In the genomic region with DNA sequence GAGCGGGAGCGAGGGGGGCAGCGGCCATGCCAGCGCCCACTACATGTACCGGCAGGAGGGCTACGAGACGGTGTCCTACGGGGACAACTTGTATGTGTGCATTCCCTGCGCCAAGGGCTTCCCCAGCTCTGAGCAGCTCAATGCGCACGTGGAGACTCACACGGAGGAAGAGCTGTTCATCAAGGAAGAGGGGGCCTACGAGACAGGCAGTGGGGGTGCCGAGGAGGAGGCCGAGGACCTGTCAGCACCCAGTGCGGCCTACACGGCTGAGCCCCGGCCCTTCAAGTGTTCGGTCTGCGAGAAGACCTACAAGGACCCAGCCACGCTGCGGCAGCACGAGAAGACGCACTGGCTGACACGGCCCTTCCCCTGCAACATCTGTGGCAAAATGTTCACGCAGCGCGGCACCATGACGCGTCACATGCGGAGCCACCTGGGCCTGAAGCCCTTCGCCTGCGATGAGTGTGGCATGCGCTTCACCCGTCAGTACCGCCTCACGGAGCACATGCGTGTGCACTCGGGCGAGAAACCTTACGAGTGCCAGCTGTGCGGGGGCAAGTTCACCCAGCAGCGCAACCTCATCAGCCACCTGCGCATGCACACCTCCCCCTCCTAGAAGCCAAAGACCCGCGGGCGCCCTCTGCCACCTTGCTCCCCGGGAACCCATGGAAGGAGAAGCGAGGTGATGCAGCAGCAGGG, we compare ENCODE assay signal across 16 cellular contexts. TPM values are rescaled to one million over a fixed set of nuclear protein-coding genes. Genes with fewer than 3 reads are reported as not detected.
DNase-seq lines count a peak whose midpoint lies in the region; ATAC-seq and TF ChIP-seq lines count a peak whose summit lies in the region.
"Had no signal": no experiment of that assay in that cellular context is flagged by ENCODE, and none has a peak within 500 bp of the region (broad histone marks: within the 10 kb centered on the region; RNA-seq: fewer than 3 reads in every experiment).

No MANE protein-coding gene starts in this region.

- no peaks in the 10 kb centered on the region for H3K27me3 Mint-ChIP-seq in WTC11 (ENCODE audit: low read depth)
- H3K27me3 Mint-ChIP-seq: activated naive CD8-positive, alpha-beta T cell treated with anti-CD3 and anti-CD28 coated beads, Interleukin-2, amount 50 U/mL, for 24 hours had no signal

- H3K27ac ChIP-seq in BLaER1 treated with 17β-estradiol and CSF1 and Interleukin-3, amounts not matched to agents 10 nM and 100 nM, result peak overlapping the region in 4 of 11 experiments; percentile 8 to 45 (median 41); a peak in 7 of 22 replicates
- no peak overlapping the region for H3K27ac ChIP-seq in prostate gland
- H3K27ac ChIP-seq: C4-2B, left lung, thyroid gland had no signal

- peaks cover 22% of the 10 kb centered on the region for H3K4me1 Mint-ChIP-seq in WTC11
- H3K4me1 Mint-ChIP-seq: activated naive CD8-positive, alpha-beta T cell treated with anti-CD3 and anti-CD28 coated beads, Interleukin-2, amount 50 U/mL, for 24 hours had no signal

- H3K36me3 ChIP-seq in BLaER1 treated with 17β-estradiol and CSF1 and Interleukin-3, amounts not matched to agents 10 nM and 100 nM, result peaks cover 27 to 52% (median 44%) of the 10 kb centered on the region in 11 experiments; a peak in 21 of 22 replicates
- H3K36me3 ChIP-seq in prostate gland, result peaks cover 0 to 3% of the 10 kb centered on the region in 2 donors

- peak; percentile 8 for DNase-seq in WTC11 (ENCODE audit: low spot score)
- DNase-seq in left lobe of liver (ENCODE audit: low spot score), result peak; percentile 40
- DNase-seq in prostate gland (ENCODE audit: low spot score), result peak; percentile 3
- no peak for DNase-seq in stimulated activated CD4-positive, alpha-beta T cell treated with anti-CD3 and anti-CD28 coated beads, Interleukin-15, amount 100 ng/mL, for 24 hours
- DNase-seq in cerebellar cortex (ENCODE audit: low spot score), result no peak
- no peak for DNase-seq in NAMALWA (ENCODE audit: low spot score)
- DNase-seq: activated naive CD8-positive, alpha-beta T cell treated with anti-CD3 and anti-CD28 coated beads, Interleukin-2, amount 50 U/mL, for 24 hours; NCI-H146; NCI-H226; stimulated activated CD4-positive, alpha-beta T cell treated with anti-CD3 and anti-CD28 coated beads, Interleukin-4, amount 100 ng/mL, for 1 hour; thyroid gland had no signal

- H3K9ac ChIP-seq in BLaER1 treated with 17β-estradiol and CSF1 and Interleukin-3, amounts not matched to agents 10 nM and 100 nM, result peak overlapping the region in 5 of 11 experiments; percentile 7 to 41 (median 13); a peak in 3 of 22 replicates

- H3K9me3 Mint-ChIP-seq in WTC11, result no peaks in the 10 kb centered on the region
- H3K9me3 Mint-ChIP-seq: activated naive CD8-positive, alpha-beta T cell treated with anti-CD3 and anti-CD28 coated beads, Interleukin-2, amount 50 U/mL, for 24 hours; nephron had no signal

- H4K20me1 ChIP-seq in BLaER1 treated with 17β-estradiol and CSF1 and Interleukin-3, amounts not matched to agents 10 nM and 100 nM, result peaks cover 67 to 87% (median 83%) of the 10 kb centered on the region in 11 experiments

- intact Hi-C loops in prostate gland (cut with DNase I), result no loop called here

- CTCF ChIA-PET in WTC11 (lab: Charles Lee), result interaction anchor here (2.0 kb wide), 1 partner anchor 197 kb away, joined by 5 read pairs; no protein-coding TSS in a partner anchor

- no peak for ATAC-seq in WTC11
- no peak for ATAC-seq in left lobe of liver
- ATAC-seq: activated naive CD8-positive, alpha-beta T cell treated with anti-CD3 and anti-CD28 coated beads, Interleukin-2, amount 50 U/mL, for 24 hours; left lung had no signal

- no peak overlapping the region for H3K4me3 ChIP-seq in BLaER1 treated with 17β-estradiol and CSF1 and Interleukin-3, amounts not matched to agents 10 nM and 100 nM
- no peak overlapping the region for H3K4me3 ChIP-seq in prostate gland
- H3K4me3 ChIP-seq: HAP-1, left lung, thyroid gland had no signal

- no peak overlapping the region for H3K4me3 Mint-ChIP-seq in WTC11
- H3K4me3 Mint-ChIP-seq: activated naive CD8-positive, alpha-beta T cell treated with anti-CD3 and anti-CD28 coated beads, Interleukin-2, amount 50 U/mL, for 24 hours; nephron had no signal

- H3K36me3 Mint-ChIP-seq in WTC11, result peaks cover 11% of the 10 kb centered on the region; the same call in 1 of the 2 replicates

- TF ChIP-seq CTCF in WTC11 (IDR thresholded peaks at IDR 0.05) (no peak), prostate gland (IDR thresholded peaks at IDR 0.05) (no peak)

- no peaks in the 10 kb centered on the region for H3K9me3 ChIP-seq in BLaER1 treated with 17β-estradiol and CSF1 and Interleukin-3, amounts not matched to agents 10 nM and 100 nM (replicated peaks in 1 of 11)
- no peaks in the 10 kb centered on the region for H3K9me3 ChIP-seq in prostate gland
- H3K9me3 ChIP-seq: HAP-1, left lung, thyroid gland had no signal

- H3K27ac Mint-ChIP-seq in WTC11, result no peak overlapping the region
- H3K27ac Mint-ChIP-seq: activated naive CD8-positive, alpha-beta T cell treated with anti-CD3 and anti-CD28 coated beads, Interleukin-2, amount 50 U/mL, for 24 hours; nephron had no signal

- POLR2A ChIA-PET in WTC11 (lab: Charles Lee), result no interaction called here

- no peak for TF ChIP-seq POLR2A in prostate gland (IDR thresholded peaks at IDR 0.05)

- H3K4me1 ChIP-seq in BLaER1 treated with 17β-estradiol and CSF1 and Interleukin-3, amounts not matched to agents 10 nM and 100 nM, result peaks cover 48 to 89% (median 87%) of the 10 kb centered on the region in 10 experiments
- H3K4me1 ChIP-seq in prostate gland (replicated peaks), result no peaks in the 10 kb centered on the region
- H3K4me1 ChIP-seq: HAP-1, left lung had no signal

- peak overlapping the region in 9 of 11 experiments; percentile 66 to 87 (median 77); a peak in 18 of 22 replicates for H3K4me2 ChIP-seq in BLaER1 treated with 17β-estradiol and CSF1 and Interleukin-3, amounts not matched to agents 10 nM and 100 nM

- 95% methylated on average over 48 of the region's 49 CpGs for WGBS in prostate gland

- no peaks in the 10 kb centered on the region for H3K27me3 ChIP-seq in BLaER1 treated with 17β-estradiol and CSF1 and Interleukin-3, amounts not matched to agents 10 nM and 100 nM
- no peaks in the 10 kb centered on the region for H3K27me3 ChIP-seq in prostate gland (replicated peaks; ENCODE audit: insufficient read depth)
- H3K27me3 ChIP-seq: left lung, thyroid gland had no signal

TF ChIP-seq in WTC11, 78 proteins besides CTCF, POLR2A, EP300 and RAD21 (continues in another document):
- TF ChIP-seq, protein P1, sequence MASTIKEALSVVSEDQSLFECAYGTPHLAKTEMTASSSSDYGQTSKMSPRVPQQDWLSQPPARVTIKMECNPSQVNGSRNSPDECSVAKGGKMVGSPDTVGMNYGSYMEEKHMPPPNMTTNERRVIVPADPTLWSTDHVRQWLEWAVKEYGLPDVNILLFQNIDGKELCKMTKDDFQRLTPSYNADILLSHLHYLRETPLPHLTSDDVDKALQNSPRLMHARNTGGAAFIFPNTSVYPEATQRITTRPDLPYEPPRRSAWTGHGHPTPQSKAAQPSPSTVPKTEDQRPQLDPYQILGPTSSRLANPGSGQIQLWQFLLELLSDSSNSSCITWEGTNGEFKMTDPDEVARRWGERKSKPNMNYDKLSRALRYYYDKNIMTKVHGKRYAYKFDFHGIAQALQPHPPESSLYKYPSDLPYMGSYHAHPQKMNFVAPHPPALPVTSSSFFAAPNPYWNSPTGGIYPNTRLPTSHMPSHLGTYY (CRISPR knock-in tag; IDR thresholded peaks at IDR 0.05), result no peak
- TF ChIP-seq TEAD1 (CRISPR knock-in tag; IDR thresholded peaks at IDR 0.05) (no peak), SP1 (CRISPR knock-in tag; conservative IDR thresholded peaks at IDR 0.05) (no peak), CBFB (CRISPR knock-in tag; IDR thresholded peaks at IDR 0.05; ENCODE audit: low read depth) (no peak), OVOL2 (CRISPR knock-in tag; IDR thresholded peaks at IDR 0.05; ENCODE audit: borderline replicate concordance) (no peak)
- TF ChIP-seq, protein P2, sequence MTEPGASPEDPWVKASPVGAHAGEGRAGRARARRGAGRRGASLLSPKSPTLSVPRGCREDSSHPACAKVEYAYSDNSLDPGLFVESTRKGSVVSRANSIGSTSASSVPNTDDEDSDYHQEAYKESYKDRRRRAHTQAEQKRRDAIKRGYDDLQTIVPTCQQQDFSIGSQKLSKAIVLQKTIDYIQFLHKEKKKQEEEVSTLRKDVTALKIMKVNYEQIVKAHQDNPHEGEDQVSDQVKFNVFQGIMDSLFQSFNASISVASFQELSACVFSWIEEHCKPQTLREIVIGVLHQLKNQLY (CRISPR knock-in tag; IDR thresholded peaks at IDR 0.05), result no peak
- TF ChIP-seq, protein P3, sequence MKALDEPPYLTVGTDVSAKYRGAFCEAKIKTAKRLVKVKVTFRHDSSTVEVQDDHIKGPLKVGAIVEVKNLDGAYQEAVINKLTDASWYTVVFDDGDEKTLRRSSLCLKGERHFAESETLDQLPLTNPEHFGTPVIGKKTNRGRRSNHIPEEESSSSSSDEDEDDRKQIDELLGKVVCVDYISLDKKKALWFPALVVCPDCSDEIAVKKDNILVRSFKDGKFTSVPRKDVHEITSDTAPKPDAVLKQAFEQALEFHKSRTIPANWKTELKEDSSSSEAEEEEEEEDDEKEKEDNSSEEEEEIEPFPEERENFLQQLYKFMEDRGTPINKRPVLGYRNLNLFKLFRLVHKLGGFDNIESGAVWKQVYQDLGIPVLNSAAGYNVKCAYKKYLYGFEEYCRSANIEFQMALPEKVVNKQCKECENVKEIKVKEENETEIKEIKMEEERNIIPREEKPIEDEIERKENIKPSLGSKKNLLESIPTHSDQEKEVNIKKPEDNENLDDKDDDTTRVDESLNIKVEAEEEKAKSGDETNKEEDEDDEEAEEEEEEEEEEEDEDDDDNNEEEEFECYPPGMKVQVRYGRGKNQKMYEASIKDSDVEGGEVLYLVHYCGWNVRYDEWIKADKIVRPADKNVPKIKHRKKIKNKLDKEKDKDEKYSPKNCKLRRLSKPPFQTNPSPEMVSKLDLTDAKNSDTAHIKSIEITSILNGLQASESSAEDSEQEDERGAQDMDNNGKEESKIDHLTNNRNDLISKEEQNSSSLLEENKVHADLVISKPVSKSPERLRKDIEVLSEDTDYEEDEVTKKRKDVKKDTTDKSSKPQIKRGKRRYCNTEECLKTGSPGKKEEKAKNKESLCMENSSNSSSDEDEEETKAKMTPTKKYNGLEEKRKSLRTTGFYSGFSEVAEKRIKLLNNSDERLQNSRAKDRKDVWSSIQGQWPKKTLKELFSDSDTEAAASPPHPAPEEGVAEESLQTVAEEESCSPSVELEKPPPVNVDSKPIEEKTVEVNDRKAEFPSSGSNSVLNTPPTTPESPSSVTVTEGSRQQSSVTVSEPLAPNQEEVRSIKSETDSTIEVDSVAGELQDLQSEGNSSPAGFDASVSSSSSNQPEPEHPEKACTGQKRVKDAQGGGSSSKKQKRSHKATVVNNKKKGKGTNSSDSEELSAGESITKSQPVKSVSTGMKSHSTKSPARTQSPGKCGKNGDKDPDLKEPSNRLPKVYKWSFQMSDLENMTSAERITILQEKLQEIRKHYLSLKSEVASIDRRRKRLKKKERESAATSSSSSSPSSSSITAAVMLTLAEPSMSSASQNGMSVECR (CRISPR knock-in tag; IDR thresholded peaks at IDR 0.05; ENCODE audit: borderline replicate concordance), result no peak

RNA-seq across cellular contexts. Expression of a gene that starts 20.9 kb away (rescaled TPM):
- total RNA-seq in WTC11 (2021), result 4.8 to 6.4 TPM (median 5.2 TPM) in 3 replicates
- total RNA-seq in left lobe of liver, result 0.78 TPM
- 1 to 10 TPM in 1 of 2 donors, under 1 TPM in 1; 0.55 to 6.0 TPM for total RNA-seq in prostate gland

RNA-seq across cellular contexts. Expression of a gene that starts 29.1 kb away (rescaled TPM):
- total RNA-seq in WTC11 (2021) (30.4 to 33.3 TPM (median 31.2 TPM) in 3 replicates), left lobe of liver (2.1 TPM), prostate gland (10 to 100 TPM in 1 of 2 donors, 1 to 10 TPM in 1; 2.3 to 16.8 TPM)

Comparison
In these comparisons a context has a peak if more than half of its experiments do, and no peak if none do; other contexts are left out.
1. DNase-seq: peak in WTC11 (single experiment), left lobe of liver (single experiment) and prostate gland (single experiment); none in stimulated activated CD4-positive, alpha-beta T cell treated with anti-CD3 and anti-CD28 coated beads, Interleukin-15, amount 100 ng/mL, for 24 hours (single experiment), cerebellar cortex (single experiment) and NAMALWA (single experiment).